Comparison of ENCODE assay signal across 8 cellular contexts in the genomic region with DNA sequence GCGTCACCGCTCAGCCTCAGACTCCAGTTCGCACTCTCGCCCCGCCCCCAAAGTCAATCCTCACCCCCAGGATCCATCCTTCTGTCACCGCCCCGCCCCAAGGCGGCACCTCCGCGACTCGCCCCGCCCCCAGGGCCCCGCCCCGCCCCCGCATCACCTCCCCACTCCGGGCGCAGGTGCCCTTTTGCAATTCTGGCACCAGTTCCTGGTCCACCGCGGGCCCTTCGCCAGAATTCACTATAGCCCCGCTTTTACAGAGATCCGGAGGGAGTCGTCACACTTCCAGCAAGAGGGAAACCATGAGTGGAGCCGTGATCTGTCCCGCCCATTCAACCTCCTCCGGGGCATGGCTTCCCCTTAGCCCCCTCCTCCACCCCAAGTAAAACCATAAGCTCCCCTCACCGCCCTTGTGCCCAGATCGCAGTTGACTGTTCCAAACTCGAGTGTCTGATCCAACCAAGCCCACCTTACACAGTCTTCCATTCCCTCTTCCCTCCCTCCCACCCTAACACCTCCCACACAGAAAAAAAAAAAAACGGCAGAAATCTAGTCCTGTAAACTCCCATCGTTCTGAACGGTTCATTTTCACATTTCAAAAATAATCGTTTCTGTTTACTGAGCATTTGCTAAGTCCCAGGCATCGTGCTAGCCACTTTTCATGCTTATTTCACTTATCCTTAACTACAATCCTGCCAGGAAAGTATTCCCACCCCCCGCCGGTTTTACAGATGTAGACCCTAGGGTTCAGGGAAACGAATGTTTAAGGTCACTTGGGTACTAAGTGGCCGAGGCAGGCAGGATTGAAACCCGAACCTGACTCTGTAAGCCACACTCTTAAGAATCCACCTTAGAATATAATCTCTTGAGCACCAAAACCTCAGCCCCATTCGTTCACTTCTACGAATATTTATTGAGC. TPM values are rescaled to one million over a fixed set of nuclear protein-coding genes. Genes with fewer than 3 reads are reported as not detected.
DNase-seq lines count a peak whose midpoint lies in the region; ATAC-seq and TF ChIP-seq lines count a peak whose summit lies in the region.

No MANE protein-coding gene starts in this region.

- H3K14ac ChIP-seq in H9 (ENCODE audit: insufficient read depth, low read length) = no peak overlapping the region; the same call in 1 of the 2 replicates

- no peak overlapping the region for H2BK12ac ChIP-seq in H9 (ENCODE audit: insufficient read length, low read depth, low read length)

- WGBS in H9 (ENCODE audit: extremely low coverage, insufficient read length, low lambda C conversion rate) = no CpG with 5 or more reads among the region's 41 CpGs

- H3K18ac ChIP-seq in H9 (ENCODE audit: insufficient read length, low read depth, low read length) = no peak overlapping the region

- peaks cover 8% of the 10 kb centered on the region for H3K23me2 ChIP-seq in H9 (ENCODE audit: insufficient read length, low read depth, low read length, poor library complexity, severe bottlenecking)

- peak overlapping the region; percentile 63 for H3K4me3 ChIP-seq in NB4 (ENCODE audit: low read depth, low read length)
- peak overlapping the region; percentile 93 for H3K4me3 ChIP-seq in left ventricle myocardium inferior

- no peak overlapping the region for H3T11ph ChIP-seq in H9 (ENCODE audit: low read length)

- ATAC-seq in activated naive CD8-positive, alpha-beta T cell treated with anti-CD3 and anti-CD28 coated beads, Interleukin-2, amount 10 ng/mL, durations not matched to agents 7 days and 5 days (ENCODE audit: low read depth) = peak; percentile 51

- H2BK20ac ChIP-seq in H9 (ENCODE audit: low read depth, low read length, poor library complexity, severe bottlenecking) = no peak overlapping the region

- H3K4me3 Mint-ChIP-seq in H9 = peak overlapping the region; percentile 92 to 95
- peak overlapping the region; percentile 93 for H3K4me3 Mint-ChIP-seq in activated naive CD8-positive, alpha-beta T cell treated with anti-CD3 and anti-CD28 coated beads, Interleukin-2, amount 10 ng/mL, durations not matched to agents 7 days and 5 days

- H3K36me3 Mint-ChIP-seq in H9 (ENCODE audit: insufficient read depth in 1 of 3, low read depth in 3 of 3) = peaks cover 2 to 8% (median 2%) of the 10 kb centered on the region in 3 experiments; a peak in 5 of 7 replicates
- no peaks in the 10 kb centered on the region for H3K36me3 Mint-ChIP-seq in activated naive CD8-positive, alpha-beta T cell treated with anti-CD3 and anti-CD28 coated beads, Interleukin-2, amount 10 ng/mL, durations not matched to agents 7 days and 5 days

- no peaks in the 10 kb centered on the region for H3K9me3 Mint-ChIP-seq in H9
- no peaks in the 10 kb centered on the region for H3K9me3 Mint-ChIP-seq in activated naive CD8-positive, alpha-beta T cell treated with anti-CD3 and anti-CD28 coated beads, Interleukin-2, amount 10 ng/mL, durations not matched to agents 7 days and 5 days

- TF ChIP-seq CTCF in H9 (conservative IDR thresholded peaks at IDR 0.05) (no peak), NB4 (IDR thresholded peaks at IDR 0.05; ENCODE audit: low read depth, low read length) (no peak), left ventricle myocardium inferior (IDR thresholded peaks at IDR 0.05; ENCODE audit: borderline replicate concordance) (no peak)

- H3K9me3 ChIP-seq in H9 (ENCODE audit: control insufficient read depth, low read depth, low read length) (no peaks in the 10 kb centered on the region), left ventricle myocardium inferior (replicated peaks) (no peaks in the 10 kb centered on the region)

- no peak overlapping the region for H4K8ac ChIP-seq in H9 (replicated peaks; ENCODE audit: insufficient read length, low read depth, low read length)

- H3K27me3 Mint-ChIP-seq in H9 (ENCODE audit: low read depth) = no peaks in the 10 kb centered on the region
- H3K27me3 Mint-ChIP-seq in activated naive CD8-positive, alpha-beta T cell treated with anti-CD3 and anti-CD28 coated beads, Interleukin-2, amount 10 ng/mL, durations not matched to agents 7 days and 5 days = no peaks in the 10 kb centered on the region

- H3K27ac Mint-ChIP-seq in H9 = peak overlapping the region in 2 of 3 experiments; percentile 85 to 100; a peak in 3 of 7 replicates
- peak overlapping the region; percentile 100 for H3K27ac Mint-ChIP-seq in activated naive CD8-positive, alpha-beta T cell treated with anti-CD3 and anti-CD28 coated beads, Interleukin-2, amount 10 ng/mL, durations not matched to agents 7 days and 5 days

- TF ChIP-seq POLR2A in NB4 (IDR thresholded peaks at IDR 0.05; ENCODE audit: extremely low read depth, insufficient read length) = no peak

- H3K4me1 Mint-ChIP-seq in H9 = peaks cover 28 to 43% of the 10 kb centered on the region in 2 experiments
- peaks cover 37% of the 10 kb centered on the region for H3K4me1 Mint-ChIP-seq in activated naive CD8-positive, alpha-beta T cell treated with anti-CD3 and anti-CD28 coated beads, Interleukin-2, amount 10 ng/mL, durations not matched to agents 7 days and 5 days

- no peaks in the 10 kb centered on the region for H3K79me1 ChIP-seq in H9 (ENCODE audit: insufficient read depth, low read depth, low read length, poor library complexity, severe bottlenecking)

- no peaks in the 10 kb centered on the region for H3K27me3 ChIP-seq in H9 (ENCODE audit: insufficient read depth, low read length)
- H3K27me3 ChIP-seq in left ventricle myocardium inferior (ENCODE audit: low read depth) = no peaks in the 10 kb centered on the region

- DNase-seq in NCI-H1436 treated with DMSO at 0.1 percent for 48 hours (lab: John Stamatoyannopoulos, UW) (peak; percentile 91), NCI-H1436 (lab: John Stamatoyannopoulos, UW) (no peak), H9 (no peak), NB4 (ENCODE audit: low read depth) (peak; percentile 96), left ventricle myocardium inferior (peak; percentile 99), pulmonary artery endothelial cell (ENCODE audit: low read depth, low spot score) (peak; percentile 95), DMS153 treated with DMSO at 0.1 percent for 48 hours (lab: John Stamatoyannopoulos, UW; ENCODE audit: unreplicated experiment) (no peak)
- DNase-seq in activated naive CD8-positive, alpha-beta T cell treated with anti-CD3 and anti-CD28 coated beads, Interleukin-2, amount 10 ng/mL, durations not matched to agents 7 days and 5 days = no peak

- H3K23ac ChIP-seq in H9 (ENCODE audit: insufficient read length, low read depth, low read length) = no peak overlapping the region

- no peak overlapping the region for H2AK5ac ChIP-seq in H9 (ENCODE audit: insufficient read length, low read length)

- intact Hi-C loops in left ventricle myocardium inferior (cut with micrococcal nuclease) = no loop called here

- H3K4me2 ChIP-seq in H9 (ENCODE audit: insufficient read depth, insufficient read length, low read length) = peak overlapping the region; percentile 86

- H3K4ac ChIP-seq in H9 (ENCODE audit: low read depth, low read length) = no peak overlapping the region

- POLR2A ChIA-PET in activated naive CD8-positive, alpha-beta T cell treated with anti-CD3 and anti-CD28 coated beads, Interleukin-2, amount 10 ng/mL, durations not matched to agents 7 days and 5 days (lab: Charles Lee) = interaction anchor here (1.3 to 3.2 kb wide), 2 partner anchors 54 to 59 kb away, joined by 3 to 13 read pairs; no protein-coding TSS in a partner anchor

- no peak overlapping the region for H3K9ac ChIP-seq in H9 (ENCODE audit: extremely low read depth, insufficient read length, low read length)

- no peak overlapping the region for H2BK15ac ChIP-seq in H9 (ENCODE audit: low read depth, low read length)

- H3K36me3 ChIP-seq in left ventricle myocardium inferior = no peaks in the 10 kb centered on the region

- H3K27ac ChIP-seq in H9 (ENCODE audit: insufficient read length, low read depth, low read length) (no peak overlapping the region), left ventricle myocardium inferior (replicated peaks) (peak overlapping the region; percentile 98)

- H3K4me1 ChIP-seq in H9 (ENCODE audit: insufficient read depth, low read length) (peaks cover 3% of the 10 kb centered on the region; the same call in 1 of the 2 replicates), left ventricle myocardium inferior (peaks cover 44% of the 10 kb centered on the region)

- H4K5ac ChIP-seq in H9 (ENCODE audit: insufficient read length, low read depth, low read length) = no peak overlapping the region

- no peak overlapping the region for H3K56ac ChIP-seq in H9 (ENCODE audit: insufficient read length, low read depth, low read length)

- H4K91ac ChIP-seq in H9 (ENCODE audit: insufficient read length, low read depth, low read length) = no peak overlapping the region

- no peaks in the 10 kb centered on the region for H4K20me1 ChIP-seq in H9 (ENCODE audit: control insufficient read depth, insufficient read depth, insufficient read length)

- H2BK5ac ChIP-seq in H9 (ENCODE audit: insufficient read length, low read length) = no peak overlapping the region

- H2BK120ac ChIP-seq in H9 (ENCODE audit: low read depth, low read length, poor library complexity, severe bottlenecking) = no peak overlapping the region

- H2AFZ ChIP-seq in H9 (ENCODE audit: low read length) = no peak overlapping the region

- no peaks in the 10 kb centered on the region for H3K79me2 ChIP-seq in H9 (ENCODE audit: insufficient read depth, low read length)

RNA-seq across cellular contexts. Expression of a gene that starts 1.3 kb away (rescaled TPM):
- total RNA-seq in H9 (2021) (15.9 and 17.2 TPM in 2 replicates), left ventricle myocardium inferior (14.1 TPM), pulmonary artery endothelial cell (4.2 and 6.3 TPM in 2 replicates)
- 10 to 100 TPM in 1 of 2 experiments, 1 to 10 TPM in 1; 9.6 to 13.7 TPM for total RNA-seq in activated naive CD8-positive, alpha-beta T cell treated with anti-CD3 and anti-CD28 coated beads, Interleukin-2, amount 10 ng/mL, durations not matched to agents 7 days and 5 days

RNA-seq across cellular contexts. Expression of a gene that starts 1.3 kb away (rescaled TPM):
- total RNA-seq in H9 (2021) = 20.7 and 22.1 TPM in 2 replicates
- 10 to 100 TPM; 15.7 to 18.9 TPM for total RNA-seq in activated naive CD8-positive, alpha-beta T cell treated with anti-CD3 and anti-CD28 coated beads, Interleukin-2, amount 10 ng/mL, durations not matched to agents 7 days and 5 days
- 16.2 TPM for total RNA-seq in left ventricle myocardium inferior
- total RNA-seq in pulmonary artery endothelial cell = 13.1 and 17.4 TPM in 2 replicates

RNA-seq across cellular contexts. Expression of a gene that starts 49.4 kb away (rescaled TPM):
- total RNA-seq in H9 (2021) = not detected in 2 replicates
- total RNA-seq in activated naive CD8-positive, alpha-beta T cell treated with anti-CD3 and anti-CD28 coated beads, Interleukin-2, amount 10 ng/mL, durations not matched to agents 7 days and 5 days = not detected
- not detected for total RNA-seq in left ventricle myocardium inferior
- total RNA-seq in pulmonary artery endothelial cell = not detected in 2 replicates

RNA-seq across cellular contexts. Expression of a gene that starts 59.5 kb away (rescaled TPM):
- total RNA-seq in H9 (2021) = 4.0 TPM in 2 replicates
- total RNA-seq in activated naive CD8-positive, alpha-beta T cell treated with anti-CD3 and anti-CD28 coated beads, Interleukin-2, amount 10 ng/mL, durations not matched to agents 7 days and 5 days = 1 to 10 TPM; 7.6 to 8.0 TPM
- total RNA-seq in left ventricle myocardium inferior = not detected
- 1.4 and 1.5 TPM in 2 replicates for total RNA-seq in pulmonary artery endothelial cell

Comparison
In these comparisons a context has a peak if more than half of its experiments do, and no peak if none do; other contexts are left out.
1. DNase-seq: peak in NCI-H1436 treated with DMSO at 0.1 percent for 48 hours (single experiment), NB4 (single experiment), left ventricle myocardium inferior (single experiment) and pulmonary artery endothelial cell (single experiment); none in NCI-H1436 (single experiment), H9 (single experiment), activated naive CD8-positive, alpha-beta T cell treated with anti-CD3 and anti-CD28 coated beads, Interleukin-2, amount 10 ng/mL, durations not matched to agents 7 days and 5 days (single experiment) and DMS153 treated with DMSO at 0.1 percent for 48 hours (single experiment).